In the genomic region with DNA sequence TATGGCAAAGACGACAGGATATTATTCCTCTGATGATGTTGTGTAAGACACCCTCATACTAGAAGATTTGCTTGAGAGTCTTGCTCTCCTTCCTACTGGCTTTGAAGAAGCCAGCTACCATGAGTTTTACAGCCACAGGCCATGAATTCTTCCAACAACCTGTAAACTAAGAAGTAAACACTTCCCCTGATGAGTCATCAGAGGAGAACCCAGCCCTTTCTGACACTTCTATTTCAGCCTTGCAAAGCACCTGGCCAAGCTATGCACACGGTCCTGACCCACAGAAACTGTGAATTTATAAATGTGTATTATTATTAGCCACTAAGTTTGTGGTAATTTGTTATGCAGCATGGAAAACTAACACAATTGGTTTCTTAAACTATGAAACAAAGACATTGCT, we compare ENCODE assay signal across 19 cellular contexts.
DNase-seq lines count a peak whose midpoint lies in the region; ATAC-seq, FAIRE-seq and TF ChIP-seq lines count a peak whose summit lies in the region.
"Had no signal": no experiment of that assay in that cellular context is flagged by ENCODE, and none has a peak within 500 bp of the region (broad histone marks: within the 10 kb centered on the region; RNA-seq: fewer than 3 reads in every experiment).

No MANE protein-coding gene starts in this region.

- TF ChIP-seq CTCF in bronchial epithelial cell (IDR thresholded peaks at IDR 0.05; ENCODE audit: insufficient read depth, low read length, severe bottlenecking), result no peak
- TF ChIP-seq CTCF in transverse colon (IDR thresholded peaks at IDR 0.05), result no peak

- H3K27me3 ChIP-seq in bronchial epithelial cell (ENCODE audit: control insufficient read depth, insufficient read depth, low read length), result no peaks in the 10 kb centered on the region
- H3K27me3 ChIP-seq in transverse colon, result no peaks in the 10 kb centered on the region
- H3K27me3 ChIP-seq: brain microvascular endothelial cell had no signal

- peaks cover 3 to 28% (median 12%) of the 10 kb centered on the region in 4 donors for H3K4me1 ChIP-seq in transverse colon

- no peak overlapping the region for H3K4me3 ChIP-seq in bronchial epithelial cell (ENCODE audit: low read depth, low read length)
- H3K4me3 ChIP-seq in transverse colon, result no peak overlapping the region
- H3K4me3 ChIP-seq: skin epidermis had no signal

- peak overlapping the region; percentile 61 to 82 (median 76) for H3K27ac ChIP-seq in transverse colon
- H3K27ac ChIP-seq: brain microvascular endothelial cell, skin epidermis had no signal

- WGBS in transverse colon (ENCODE audit: low coverage in 1 of 2), 2 donors, result 39% methylated on average over 2 of the region's 2 CpGs; no CpG with 5 or more reads in 1 of the 2 donors

- H3K36me3 ChIP-seq in bronchial epithelial cell (ENCODE audit: control insufficient read depth, insufficient read depth, low read length) (no peaks in the 10 kb centered on the region), transverse colon (no peaks in the 10 kb centered on the region)
- H3K36me3 ChIP-seq: brain microvascular endothelial cell had no signal

- no peak for TF ChIP-seq POLR2A in transverse colon (IDR thresholded peaks at IDR 0.05)

- peak; percentile 58 for DNase-seq in LoVo (ENCODE audit: low spot score)
- peak; percentile 61 for DNase-seq in bronchial epithelial cell (ENCODE audit: low read depth)
- DNase-seq in islet precursor cell, result peak; percentile 55
- DNase-seq in transverse colon, result peak; percentile 17
- DNase-seq in foreskin melanocyte, result no peak
- no peak for DNase-seq in NCI-H1105 treated with DMSO at 0.1 percent for 48 hours (lab: John Stamatoyannopoulos, UW)
- no peak for DNase-seq in NCI-H2196 treated with DMSO at 0.1 percent for 48 hours (lab: John Stamatoyannopoulos, UW; ENCODE audit: unreplicated experiment)
- DNase-seq: activated CD4-positive, alpha-beta T cell treated with anti-CD3 and anti-CD28 coated beads, Interleukin-2, amount 10 ng/mL, durations not matched to agents 7 days and 5 days; activated CD8-positive, alpha-beta memory T cell treated with anti-CD3 and anti-CD28 coated beads, Interleukin-2, amount 50 U/mL, for 4 hours; activated effector memory CD4-positive, alpha-beta T cell treated with anti-CD3 and anti-CD28 coated beads, Interleukin-2, amount 50 U/mL, for 16 hours; brain microvascular endothelial cell; dermis blood vessel endothelial cell; glutamatergic neuron; NCI-H146; stimulated activated CD4-positive, alpha-beta T cell treated with anti-CD3 and anti-CD28 coated beads, Interleukin-2, amount 100 ng/mL, for 48 hours had no signal

- intact Hi-C loops in transverse colon (cut with DNase I; ENCODE audit: low total_unique reads), result no loop called here

- in situ Hi-C loops in transverse colon (cut with MboI; ENCODE audit: low pct_ligation_motif_present in 1 of 4, low pct_unique_long_range_greater_than_20kb in 1 of 4, low sequenced_read_pairs in 3 of 4), result no loop called here

- no peak for FAIRE-seq in bronchial epithelial cell (lab: Jason Lieb, UNC)
- FAIRE-seq: H1 had no signal

- no peaks in the 10 kb centered on the region for H3K9me3 ChIP-seq in transverse colon

- ATAC-seq in GM18517 (IDR thresholded peaks at IDR 0.05; ENCODE audit: unreplicated experiment), result no peak
- ATAC-seq: Right ventricle myocardium inferior had no signal

- no peak for TF ChIP-seq EP300 in transverse colon (IDR thresholded peaks at IDR 0.05; ENCODE audit: low read depth)

Comparison
In these comparisons a context has a peak if more than half of its experiments do, and no peak if none do; other contexts are left out.
1. DNase-seq: peak in LoVo (single experiment), bronchial epithelial cell (single experiment), islet precursor cell (single experiment) and transverse colon (single experiment); none in foreskin melanocyte (single experiment), NCI-H1105 treated with DMSO at 0.1 percent for 48 hours (single experiment) and NCI-H2196 treated with DMSO at 0.1 percent for 48 hours (single experiment).